In genomic region chr2:230202430-230203109, GRCh38 we compare ENCODE assay signal across 8 cellular contexts. TPM values are rescaled to one million over a fixed set of nuclear protein-coding genes. Genes with fewer than 3 reads are reported as not detected.
A peak's percentile ranks its signal among the peaks of the same experiment; 100 is the strongest.
DNase-seq lines count a peak whose midpoint lies in the region; ATAC-seq and TF ChIP-seq lines count a peak whose summit lies in the region.

No MANE protein-coding gene starts in this region.

- peak overlapping the region; percentile 15 for H3K27ac Mint-ChIP-seq in activated T-helper 1 cell treated with anti-CD3 and anti-CD28 coated beads, Interleukin-12 subunit alpha, Interleukin-12 subunit beta, Interleukin-2, Interleukin-4 antibody, amounts not matched to agents 30 ng/mL and 10 ng/mL and 1 ng/mL, durations not matched to agents 14 hours and 24 hours and 36 hours

- intact Hi-C loops in activated T-helper 1 cell treated with anti-CD3 and anti-CD28 coated beads, Interleukin-12 subunit alpha, Interleukin-12 subunit beta, Interleukin-2, Interleukin-4 antibody, amounts not matched to agents 30 ng/mL and 10 ng/mL and 1 ng/mL, durations not matched to agents 14 hours and 24 hours and 36 hours (cut with micrococcal nuclease), result no loop called here

- H3K4me3 Mint-ChIP-seq in activated T-helper 1 cell treated with anti-CD3 and anti-CD28 coated beads, Interleukin-12 subunit alpha, Interleukin-12 subunit beta, Interleukin-2, Interleukin-4 antibody, amounts not matched to agents 30 ng/mL and 10 ng/mL and 1 ng/mL, durations not matched to agents 14 hours and 24 hours and 36 hours, result no peak overlapping the region

- no peaks in the 10 kb centered on the region for H3K9me3 Mint-ChIP-seq in activated T-helper 1 cell treated with anti-CD3 and anti-CD28 coated beads, Interleukin-12 subunit alpha, Interleukin-12 subunit beta, Interleukin-2, Interleukin-4 antibody, amounts not matched to agents 30 ng/mL and 10 ng/mL and 1 ng/mL, durations not matched to agents 14 hours and 24 hours and 36 hours

- ATAC-seq in GM19395 (IDR thresholded peaks at IDR 0.05; ENCODE audit: unreplicated experiment) (peak; percentile 58), HG03139 (IDR thresholded peaks at IDR 0.05; ENCODE audit: unreplicated experiment) (peak; percentile 37)

- TF ChIP-seq CTCF in GM12872 (IDR thresholded peaks at IDR 0.05; ENCODE audit: insufficient read depth, low read depth, low read length), result peak; percentile 34; the same call in 2 of the 3 replicates

- H3K27me3 Mint-ChIP-seq in activated T-helper 1 cell treated with anti-CD3 and anti-CD28 coated beads, Interleukin-12 subunit alpha, Interleukin-12 subunit beta, Interleukin-2, Interleukin-4 antibody, amounts not matched to agents 30 ng/mL and 10 ng/mL and 1 ng/mL, durations not matched to agents 14 hours and 24 hours and 36 hours (ENCODE audit: insufficient read depth), result no peaks in the 10 kb centered on the region

- peaks cover 68% of the 10 kb centered on the region for H3K36me3 Mint-ChIP-seq in activated T-helper 1 cell treated with anti-CD3 and anti-CD28 coated beads, Interleukin-12 subunit alpha, Interleukin-12 subunit beta, Interleukin-2, Interleukin-4 antibody, amounts not matched to agents 30 ng/mL and 10 ng/mL and 1 ng/mL, durations not matched to agents 14 hours and 24 hours and 36 hours (ENCODE audit: low read depth)

- no peak for DNase-seq in activated T-helper 1 cell treated with anti-CD3 and anti-CD28 coated beads, Interleukin-12 subunit alpha, Interleukin-12 subunit beta, Interleukin-2, Interleukin-4 antibody, amounts not matched to agents 30 ng/mL and 10 ng/mL and 1 ng/mL, durations not matched to agents 14 hours and 24 hours and 36 hours (ENCODE audit: low spot score)
- DNase-seq in SKM-1 (lab: John Stamatoyannopoulos, UW; ENCODE audit: unreplicated experiment) (no peak), NCI-H1048 (lab: John Stamatoyannopoulos, UW) (no peak), COR-L47 (lab: John Stamatoyannopoulos, UW) (no peak)
- DNase-seq in effector CD4-positive, alpha-beta T cell, result no peak

- H3K4me1 Mint-ChIP-seq in activated T-helper 1 cell treated with anti-CD3 and anti-CD28 coated beads, Interleukin-12 subunit alpha, Interleukin-12 subunit beta, Interleukin-2, Interleukin-4 antibody, amounts not matched to agents 30 ng/mL and 10 ng/mL and 1 ng/mL, durations not matched to agents 14 hours and 24 hours and 36 hours (ENCODE audit: low read depth), result peaks cover 29% of the 10 kb centered on the region

RNA-seq across cellular contexts. Expression of gene SP110, which starts 17.2 kb away (rescaled TPM):
- total RNA-seq in activated T-helper 1 cell treated with anti-CD3 and anti-CD28 coated beads, Interleukin-12 subunit alpha, Interleukin-12 subunit beta, Interleukin-2, Interleukin-4 antibody, amounts not matched to agents 30 ng/mL and 10 ng/mL and 1 ng/mL, durations not matched to agents 14 hours and 24 hours and 36 hours, result 141 and 142 TPM in 2 replicates

RNA-seq across cellular contexts. Expression of gene SP140, which starts 23.0 kb away (rescaled TPM):
- total RNA-seq in activated T-helper 1 cell treated with anti-CD3 and anti-CD28 coated beads, Interleukin-12 subunit alpha, Interleukin-12 subunit beta, Interleukin-2, Interleukin-4 antibody, amounts not matched to agents 30 ng/mL and 10 ng/mL and 1 ng/mL, durations not matched to agents 14 hours and 24 hours and 36 hours, result 235 and 243 TPM in 2 replicates
